ENCODE assay signal across 8 cellular contexts in genomic region chrX:132631579-132632232, GRCh38.
DNase-seq lines count a peak whose midpoint lies in the region; ATAC-seq, FAIRE-seq and TF ChIP-seq lines count a peak whose summit lies in the region.

No MANE protein-coding gene starts in this region.

- CTCF ChIA-PET in HepG2 (lab: Yijun Ruan, JAX; ENCODE audit: low intra/inter-chr PET ratio, low total read pairs) = interaction anchor here (1.2 to 2.0 kb wide), 2 partner anchors 339 to 406 kb away, joined by 3 to 11 read pairs; no protein-coding TSS in a partner anchor

- POLR2A ChIA-PET in HepG2 (lab: Yijun Ruan, JAX) = interaction anchor here (1.0 kb wide), 1 partner anchor 220 kb away, joined by 4 read pairs; no protein-coding TSS in a partner anchor

- no peaks in the 10 kb centered on the region for H3K4me1 ChIP-seq in CD4-positive, CD25-positive, alpha-beta regulatory T cell (ENCODE audit: control insufficient read depth, insufficient read depth, low read length, poor library complexity, severe bottlenecking)
- H3K4me1 ChIP-seq in HepG2 (ENCODE audit: insufficient read depth, low read length) = no peaks in the 10 kb centered on the region

- peak; percentile 55; the same call in 1 of the 2 replicates for TF ChIP-seq RAD21 in HepG2 (CRISPR knock-in tag; IDR thresholded peaks at IDR 0.05)

- no peaks in the 10 kb centered on the region for H3K9me3 ChIP-seq in CD4-positive, CD25-positive, alpha-beta regulatory T cell (ENCODE audit: control insufficient read depth in 2 of 2, low read length in 2 of 2)
- H3K9me3 ChIP-seq in HepG2 (ENCODE audit: low read length) = no peaks in the 10 kb centered on the region

- no peaks in the 10 kb centered on the region for H3K79me2 ChIP-seq in HepG2 (ENCODE audit: insufficient read depth, low read length)

- H3K27me3 Mint-ChIP-seq in CD4-positive, CD25-positive, alpha-beta regulatory T cell = no peaks in the 10 kb centered on the region

- TF ChIP-seq EP300 in HepG2 (IDR thresholded peaks at IDR 0.05; ENCODE audit: low read depth in 2 of 2, low read length in 2 of 2) (no peak), HepG2 (CRISPR knock-in tag; IDR thresholded peaks at IDR 0.05; ENCODE audit: borderline replicate concordance) (no peak)

- no peak overlapping the region for H3K27ac ChIP-seq in CD4-positive, CD25-positive, alpha-beta regulatory T cell (ENCODE audit: insufficient read depth, low read length, poor library complexity, severe bottlenecking)
- H3K27ac ChIP-seq in brain microvascular endothelial cell = no peak overlapping the region
- H3K27ac ChIP-seq in HepG2 (ENCODE audit: extremely low read length, insufficient read depth, low read length) = no peak overlapping the region

- no peaks in the 10 kb centered on the region for H3K36me3 Mint-ChIP-seq in CD4-positive, CD25-positive, alpha-beta regulatory T cell

- in situ Hi-C loops in brain microvascular endothelial cell (cut with HindIII; ENCODE audit: low pct_ligation_motif_present, low sequenced_read_pairs) (no loop called here), HepG2 (cut with HindIII; ENCODE audit: extremely low pct_ligation_motif_present, low pct_unique_long_range_greater_than_20kb) (loop anchor here (10.0 kb wide), 1 partner anchor 787 kb away; no protein-coding TSS in a partner anchor)

- no peaks in the 10 kb centered on the region for H3K4me1 Mint-ChIP-seq in CD4-positive, CD25-positive, alpha-beta regulatory T cell

- no peak overlapping the region for H3K4me3 Mint-ChIP-seq in CD4-positive, CD25-positive, alpha-beta regulatory T cell

- H2AFZ ChIP-seq in HepG2 (ENCODE audit: low read length) = no peak overlapping the region

- TF ChIP-seq CTCF in brain microvascular endothelial cell (IDR thresholded peaks at IDR 0.05; ENCODE audit: low read depth, low read length, missing control alignments) = peak; percentile 57
- peak; percentile 68 for TF ChIP-seq CTCF in HepG2 (CRISPR knock-in tag; IDR thresholded peaks at IDR 0.05)

- 0% methylated on average over 1 of the region's 3 CpGs for WGBS in HepG2 (ENCODE audit: low lambda C conversion rate)

- ATAC-seq in CD4-positive, CD25-positive, alpha-beta regulatory T cell (ENCODE audit: low read depth in 2 of 2) = no peak
- ATAC-seq in GM18870 (IDR thresholded peaks at IDR 0.05; ENCODE audit: unreplicated experiment) (peak; percentile 75), HepG2 (peak; percentile 74), HG03196 (IDR thresholded peaks at IDR 0.05; ENCODE audit: unreplicated experiment) (no peak)

- H3K36me3 ChIP-seq in CD4-positive, CD25-positive, alpha-beta regulatory T cell (ENCODE audit: control insufficient read depth, insufficient read depth, low read length) = no peaks in the 10 kb centered on the region
- no peaks in the 10 kb centered on the region for H3K36me3 ChIP-seq in brain microvascular endothelial cell (replicated peaks)
- no peaks in the 10 kb centered on the region for H3K36me3 ChIP-seq in HepG2 (replicated peaks in 1 of 2; ENCODE audit: control insufficient read depth in 1 of 2, insufficient read depth in 2 of 2, low read length in 2 of 2)

- peak; percentile 91 for FAIRE-seq in HepG2 (lab: Jason Lieb, UNC)

- no peak for TF ChIP-seq POLR2A in HepG2 (IDR thresholded peaks at IDR 0.05; ENCODE audit: insufficient read depth in 1 of 2, low read depth in 2 of 2, low read length in 2 of 2)

- no peak overlapping the region for H3K4me3 ChIP-seq in CD4-positive, CD25-positive, alpha-beta regulatory T cell (ENCODE audit: low read depth, low read length)
- no peak overlapping the region for H3K4me3 ChIP-seq in brain microvascular endothelial cell (ENCODE audit: low read depth, low read length)
- no peak overlapping the region for H3K4me3 ChIP-seq in HepG2 (replicated peaks in 1 of 3; ENCODE audit: insufficient read depth in 1 of 3, low read depth in 2 of 3, low read length in 3 of 3)

- H4K20me1 ChIP-seq in HepG2 (ENCODE audit: insufficient read depth, low read length) = no peaks in the 10 kb centered on the region

- H3K4me2 ChIP-seq in HepG2 (ENCODE audit: low read depth, low read length) = no peak overlapping the region

- peaks cover 0 to 1% (median 0%) of the 10 kb centered on the region in 7 donors for H3K9me3 Mint-ChIP-seq in CD4-positive, CD25-positive, alpha-beta regulatory T cell

- no TSS peak for BruUV-seq in HepG2 (replicated peaks; lab: Mats Ljungman, UMichigan)

- intact Hi-C loops in HepG2 (cut with micrococcal nuclease; ENCODE audit: unreplicated experiment) = loop anchor here (5.0 kb wide), 1 partner anchor 404 kb away; no protein-coding TSS in a partner anchor
- intact Hi-C loops in posterior vena cava (cut with DNase I) = no loop called here

- peaks cover 3% of the 10 kb centered on the region for H3K27me3 ChIP-seq in CD4-positive, CD25-positive, alpha-beta regulatory T cell (ENCODE audit: control insufficient read depth, insufficient read depth, low read length)
- H3K27me3 ChIP-seq in brain microvascular endothelial cell (replicated peaks) (no peaks in the 10 kb centered on the region), HepG2 (ENCODE audit: control insufficient read depth in 1 of 2, insufficient read depth in 2 of 2, low read length in 2 of 2) (no peaks in the 10 kb centered on the region)

- no peak overlapping the region for H3K9ac ChIP-seq in HepG2 (ENCODE audit: insufficient read depth, low read depth, low read length)

- H3K27ac Mint-ChIP-seq in CD4-positive, CD25-positive, alpha-beta regulatory T cell = no peak overlapping the region

- peak in 2 of 3 donors; percentile 31 for DNase-seq in CD4-positive, CD25-positive, alpha-beta regulatory T cell
- peak; percentile 1 for DNase-seq in MV-4-11 (lab: John Stamatoyannopoulos, UW)
- DNase-seq in brain microvascular endothelial cell = peak; percentile 30
- peak; percentile 31 for DNase-seq in HepG2 (ENCODE audit: low spot score)
- DNase-seq in posterior vena cava (ENCODE audit: low spot score) = no peak
- no peak for DNase-seq in activated CD4-positive, CD25-positive, alpha-beta regulatory T cell treated with anti-CD3 and anti-CD28 coated beads, Interleukin-2, amount 50 U/mL, for 72 hours

TF ChIP-seq in HepG2, 621 proteins besides CTCF, POLR2A, EP300 and RAD21:
- no peak for TF ChIP-seq TBP (CRISPR knock-in tag; IDR thresholded peaks at IDR 0.05)
- peak; percentile 42; the same call in 1 of the 2 replicates for TF ChIP-seq SMC3 (IDR thresholded peaks at IDR 0.05; ENCODE audit: low read length)
- TF ChIP-seq STAG1 (CRISPR knock-in tag; IDR thresholded peaks at IDR 0.05) = peak; percentile 83

Comparison
In these comparisons a context has a peak if more than half of its experiments do, and no peak if none do; other contexts are left out.
1. ATAC-seq: peak in GM18870 (single experiment) and HepG2 (single experiment); none in CD4-positive, CD25-positive, alpha-beta regulatory T cell (0 of 2) and HG03196 (single experiment).
2. DNase-seq: peak in CD4-positive, CD25-positive, alpha-beta regulatory T cell (2 of 3), MV-4-11 (single experiment), brain microvascular endothelial cell (single experiment) and HepG2 (single experiment); none in posterior vena cava (single experiment) and activated CD4-positive, CD25-positive, alpha-beta regulatory T cell treated with anti-CD3 and anti-CD28 coated beads, Interleukin-2, amount 50 U/mL, for 72 hours (single experiment).